Comparison of ENCODE assay signal across 20 cellular contexts in genomic region chr3:62621171-62621570, GRCh38.
"Had no signal": no experiment of that assay in that cellular context is flagged by ENCODE, and none has a peak within 500 bp of the region (broad histone marks: within the 10 kb centered on the region; RNA-seq: fewer than 3 reads in every experiment).

No MANE protein-coding gene starts in this region.

- H3K9me3 ChIP-seq: left ventricle myocardium inferior, mucosa of descending colon, ovary, right atrium auricular region, right lobe of liver, stomach, testis, thyroid gland, transverse colon, upper lobe of right lung had no signal

- H3K27ac ChIP-seq: hepatocyte, left ventricle myocardium inferior, ovary, right atrium auricular region, right lobe of liver, stomach, testis, thyroid gland, transverse colon, upper lobe of right lung had no signal

- H3K4me1 ChIP-seq: left ventricle myocardium inferior, right atrium auricular region, right lobe of liver, stomach, testis, transverse colon, upper lobe of right lung had no signal

- H2AFZ ChIP-seq: hepatocyte had no signal

- H3K36me3 ChIP-seq: left ventricle myocardium inferior, ovary, right atrium auricular region, right lobe of liver, stomach, thyroid gland, transverse colon, upper lobe of right lung had no signal

- H3K79me2 ChIP-seq: hepatocyte had no signal

- H3K4me3 ChIP-seq: hepatocyte, left ventricle myocardium inferior, lung, mucosa of descending colon, ovary, right atrium auricular region, right lobe of liver, smooth muscle cell, stomach, testis, thyroid gland, transverse colon, upper lobe of right lung had no signal

- H3K4me2 ChIP-seq: hepatocyte, smooth muscle cell had no signal

- H3K27me3 ChIP-seq: ovary, right atrium auricular region, right lobe of liver, stomach, testis, thyroid gland, transverse colon had no signal

- DNase-seq: islet precursor cell; left ventricle myocardium inferior; midbrain; mucosa of descending colon; naive thymus-derived CD4-positive, alpha-beta T cell; ovary; right lobe of liver; stimulated activated CD4-positive, alpha-beta T cell treated with anti-CD3 and anti-CD28 coated beads, Interleukin-1b, Interleukin-23, amount 100 ng/mL, for 48 hours; stimulated activated CD4-positive, alpha-beta T cell treated with anti-CD3 and anti-CD28 coated beads, Interleukin-4, amount 100 ng/mL, for 1 hour; stimulated activated naive B cell treated with anti-CD40 and anti-IgM and Interleukin-4, amounts not matched to agents 10 μg/mL and 1 μg/mL and 100 μg/mL, for 72 hours; stimulated activated naive CD8-positive, alpha-beta T cell treated with anti-CD3 and anti-CD28 coated beads, Interleukin-15, Interleukin-2, amounts not matched to agents 100 U/mL and 50 U/mL, for 24 hours; stomach; testis; thyroid gland; transverse colon; upper lobe of right lung had no signal
